ENCODE assay signal across 8 cellular contexts in genomic region chr2:636649-637405, GRCh38. TPM values are rescaled to one million over a fixed set of nuclear protein-coding genes. Genes with fewer than 3 reads are reported as not detected.
DNase-seq lines count a peak whose midpoint lies in the region; ATAC-seq and TF ChIP-seq lines count a peak whose summit lies in the region.

No MANE protein-coding gene starts in this region.

- peak overlapping the region; percentile 61 for H2AFZ ChIP-seq in KMS-11 (ENCODE audit: low read depth)

- H3K27ac ChIP-seq in KMS-11, result no peak overlapping the region
- H3K27ac ChIP-seq in body of pancreas, result no peak overlapping the region

- H3K9ac ChIP-seq in KMS-11, result no peak overlapping the region
- no peak overlapping the region for H3K9ac ChIP-seq in skeletal muscle satellite cell (ENCODE audit: low read depth, low read length)

- H3K4me1 ChIP-seq in KMS-11 (ENCODE audit: low read depth, poor library complexity, severe bottlenecking) (no peaks in the 10 kb centered on the region), body of pancreas (peaks cover 8% of the 10 kb centered on the region), skeletal muscle satellite cell (ENCODE audit: control insufficient read depth, insufficient read depth, low read length) (no peaks in the 10 kb centered on the region)

- no peak overlapping the region for H3K4me3 ChIP-seq in KMS-11 (IDR thresholded peaks at IDR 0.05; ENCODE audit: insufficient read depth, low read depth, low read length)
- no peak overlapping the region for H3K4me3 ChIP-seq in body of pancreas
- H3K4me3 ChIP-seq in skeletal muscle satellite cell (ENCODE audit: low read length), result no peak overlapping the region

- DNase-seq in AG08396 (ENCODE audit: low spot score) (peak; percentile 88), T-helper 1 cell (peak in 3 of 5 donors; percentile 10 to 48 (median 34)), body of pancreas (peak; percentile 75 to 83 (median 78)), iPS DF 4.7 (ENCODE audit: extremely low read depth, low spot score) (peak; percentile 14)

- H4K20me1 ChIP-seq in KMS-11 (ENCODE audit: insufficient read depth), result no peaks in the 10 kb centered on the region

- H3K36me3 ChIP-seq in KMS-11 (ENCODE audit: insufficient read depth) (no peaks in the 10 kb centered on the region), body of pancreas (replicated peaks in 1 of 2; ENCODE audit: insufficient read depth in 1 of 2, low read depth in 2 of 2) (no peaks in the 10 kb centered on the region), skeletal muscle satellite cell (ENCODE audit: insufficient read depth, low read length) (no peaks in the 10 kb centered on the region)

- WGBS in body of pancreas, 2 donors, result 20 to 22% methylated on average over 36 to 53 of the region's 56 CpGs

- intact Hi-C loops in body of pancreas (cut with DNase I), result no loop called here

- TF ChIP-seq CTCF in KMS-11 (conservative IDR thresholded peaks at IDR 0.05; ENCODE audit: low read depth, low read length) (peak; percentile 85), body of pancreas (IDR thresholded peaks at IDR 0.05) (peak; percentile 73 to 93 (median 83))

- no peaks in the 10 kb centered on the region for H3K79me2 ChIP-seq in KMS-11 (ENCODE audit: insufficient read depth, low read depth)

- H3K9me3 ChIP-seq in body of pancreas (no peaks in the 10 kb centered on the region), skeletal muscle satellite cell (replicated peaks; ENCODE audit: low read length) (peaks cover under 1% of the 10 kb centered on the region)

- TF ChIP-seq POLR2A in body of pancreas (IDR thresholded peaks at IDR 0.05), result no peak

- no peaks in the 10 kb centered on the region for H3K27me3 ChIP-seq in KMS-11 (ENCODE audit: insufficient read depth, low read depth)
- no peaks in the 10 kb centered on the region for H3K27me3 ChIP-seq in body of pancreas
- H3K27me3 ChIP-seq in skeletal muscle satellite cell (ENCODE audit: control insufficient read depth, insufficient read depth, low read length), result no peaks in the 10 kb centered on the region

- H3K4me2 ChIP-seq in KMS-11 (no peak overlapping the region), skeletal muscle satellite cell (ENCODE audit: low read length) (peak overlapping the region; percentile 66)

- ATAC-seq in GM18511 (IDR thresholded peaks at IDR 0.05; ENCODE audit: unreplicated experiment), result peak; percentile 72
- peak; percentile 78 for ATAC-seq in body of pancreas
- ATAC-seq in HG03520 (IDR thresholded peaks at IDR 0.05; ENCODE audit: unreplicated experiment), result no peak

RNA-seq across cellular contexts. Expression of gene TMEM18, which starts 40.4 kb away (rescaled TPM):
- total RNA-seq in body of pancreas, result 10 to 100 TPM; 10.9 to 13.2 TPM
- total RNA-seq in skeletal muscle satellite cell (2012; rRNA removed), result 14.4 and 20.8 TPM in 2 replicates

Comparison
In these comparisons a context has a peak if more than half of its experiments do, and no peak if none do; other contexts are left out.
1. DNase-seq: peak in every context shown above with its lines; median percentile 88 in AG08396; 78 in body of pancreas; 34 in T-helper 1 cell; 14 in iPS DF 4.7.